18 cellular contexts compared by ENCODE assay signal in genomic region chr13:111161601-111162600, GRCh38. TPM values are rescaled to one million over a fixed set of nuclear protein-coding genes. Genes with fewer than 3 reads are reported as not detected.
DNase-seq lines count a peak whose midpoint lies in the region; ATAC-seq, FAIRE-seq and TF ChIP-seq lines count a peak whose summit lies in the region.
"Had no signal": no experiment of that assay in that cellular context is flagged by ENCODE, and none has a peak within 500 bp of the region (broad histone marks: within the 10 kb centered on the region; RNA-seq: fewer than 3 reads in every experiment).

No MANE protein-coding gene starts in this region.

- no peaks in the 10 kb centered on the region for H3K9me3 Mint-ChIP-seq in activated B cell treated with CpG ODN at 0.5 μM for 24 hours
- H3K9me3 Mint-ChIP-seq: nephron progenitor cell had no signal

- POLR2A ChIA-PET in activated B cell treated with CpG ODN at 0.5 μM for 24 hours (lab: Charles Lee) = interaction anchor here (2.6 kb wide), 1 partner anchor 23 kb away, joined by 8 read pairs; no protein-coding TSS in a partner anchor

- H3K4me1 Mint-ChIP-seq in activated B cell treated with CpG ODN at 0.5 μM for 24 hours = peaks cover 65% of the 10 kb centered on the region

- H3K27ac ChIP-seq in osteoblast (ENCODE audit: low read depth, low read length) (no peak overlapping the region), suprapubic skin (no peak overlapping the region), hepatocyte (no peak overlapping the region)

- H3K27me3 ChIP-seq in osteoblast (ENCODE audit: insufficient read depth, low read length) (no peaks in the 10 kb centered on the region), suprapubic skin (no peaks in the 10 kb centered on the region), hepatocyte (no peaks in the 10 kb centered on the region)

- H3K36me3 ChIP-seq in osteoblast (ENCODE audit: insufficient read depth, low read length) (peaks cover 21% of the 10 kb centered on the region), suprapubic skin (peaks cover 3% of the 10 kb centered on the region), hepatocyte (replicated peaks; ENCODE audit: insufficient read depth, low read depth) (no peaks in the 10 kb centered on the region)

- TF ChIP-seq CTCF in activated B cell treated with CpG ODN at 0.5 μM for 24 hours (IDR thresholded peaks at IDR 0.05) (no peak), osteoblast (IDR thresholded peaks at IDR 0.05; ENCODE audit: extremely low read depth, low read depth, low read length) (no peak), suprapubic skin (IDR thresholded peaks at IDR 0.05) (no peak), hepatocyte (IDR thresholded peaks at IDR 0.05; ENCODE audit: poor library complexity) (no peak)

- peak overlapping the region; percentile 50 for H3K4me3 Mint-ChIP-seq in activated B cell treated with CpG ODN at 0.5 μM for 24 hours
- H3K4me3 Mint-ChIP-seq: activated CD4-positive, alpha-beta T cell treated with anti-CD3 and anti-CD28 coated beads, Interleukin-2, amount 10 ng/mL, durations not matched to agents 24 days and 14 days; nephron progenitor cell had no signal

- no peaks in the 10 kb centered on the region for H3K27me3 Mint-ChIP-seq in activated B cell treated with CpG ODN at 0.5 μM for 24 hours
- H3K27me3 Mint-ChIP-seq: activated CD4-positive, alpha-beta T cell treated with anti-CD3 and anti-CD28 coated beads, Interleukin-2, amount 10 ng/mL, durations not matched to agents 24 days and 14 days had no signal

- no peaks in the 10 kb centered on the region for H3K9me3 ChIP-seq in osteoblast (ENCODE audit: low read depth, low read length)
- no peaks in the 10 kb centered on the region for H3K9me3 ChIP-seq in suprapubic skin
- H3K9me3 ChIP-seq in hepatocyte (ENCODE audit: low read depth) = no peaks in the 10 kb centered on the region

- peak; percentile 73 for FAIRE-seq in GM18507 (lab: Jason Lieb, UNC)
- FAIRE-seq: kidney had no signal

- no peak for TF ChIP-seq EP300 in suprapubic skin (IDR thresholded peaks at IDR 0.05)

- CTCF ChIA-PET in activated B cell treated with CpG ODN at 0.5 μM for 24 hours (lab: Charles Lee) = no interaction called here

- H3K4me3 ChIP-seq in osteoblast (ENCODE audit: insufficient read depth, low read length) (no peak overlapping the region), suprapubic skin (no peak overlapping the region), hepatocyte (no peak overlapping the region)

- H3K4me2 ChIP-seq in osteoblast (ENCODE audit: insufficient read depth, low read length) = no peak overlapping the region
- H3K4me2 ChIP-seq in hepatocyte = no peak overlapping the region

- H3K4me1 ChIP-seq in osteoblast (ENCODE audit: insufficient read depth, low read length) = no peaks in the 10 kb centered on the region
- H3K4me1 ChIP-seq in suprapubic skin = peaks cover 36% of the 10 kb centered on the region
- H3K4me1 ChIP-seq in hepatocyte (ENCODE audit: insufficient read depth) = peaks cover 7% of the 10 kb centered on the region

- peak overlapping the region; percentile 64 for H3K27ac Mint-ChIP-seq in activated B cell treated with CpG ODN at 0.5 μM for 24 hours
- H3K27ac Mint-ChIP-seq: activated CD4-positive, alpha-beta T cell treated with anti-CD3 and anti-CD28 coated beads, Interleukin-2, amount 10 ng/mL, durations not matched to agents 24 days and 14 days; nephron progenitor cell had no signal

- no peak for DNase-seq in GM18507 (ENCODE audit: extremely low spot score, insufficient read length, low read depth)
- no peak for DNase-seq in activated B cell treated with CpG ODN at 0.5 μM for 24 hours
- DNase-seq in osteoblast (ENCODE audit: insufficient read length, low spot score, missing footprints) = no peak
- no peak for DNase-seq in suprapubic skin (ENCODE audit: low spot score in 2 of 2)
- DNase-seq in germinal center (ENCODE audit: low spot score) = no peak
- DNase-seq in hepatocyte (ENCODE audit: low spot score) = no peak
- DNase-seq: activated CD4-positive, alpha-beta T cell treated with anti-CD3 and anti-CD28 coated beads, Interleukin-2, amount 10 ng/mL, durations not matched to agents 24 days and 14 days; activated naive CD4-positive, alpha-beta T cell; AML-193; GF-D8; KG1; kidney; NCI-H226; nephron progenitor cell; stimulated activated CD4-positive, alpha-beta T cell treated with anti-CD3 and anti-CD28 coated beads, Interleukin-12 subunit alpha, Interleukin-12 subunit beta, amount 100 ng/mL, for 4 hours had no signal

- no peak for TF ChIP-seq POLR2A in suprapubic skin (IDR thresholded peaks at IDR 0.05)

- H4K20me1 ChIP-seq in osteoblast (ENCODE audit: insufficient read depth, low read length) = peaks cover 70% of the 10 kb centered on the region
- peaks cover 70% of the 10 kb centered on the region for H4K20me1 ChIP-seq in hepatocyte (ENCODE audit: insufficient read depth, poor library complexity, severe bottlenecking)

- 84% methylated on average over 5 of the region's 5 CpGs for WGBS in suprapubic skin
- WGBS in hepatocyte (ENCODE audit: low lambda C conversion rate, missing lambda C conversion rate) = 90% methylated on average over 5 of the region's 5 CpGs

- no peaks in the 10 kb centered on the region for H3K9me2 ChIP-seq in hepatocyte (replicated peaks; ENCODE audit: insufficient read depth)

- ATAC-seq in GM21526 (IDR thresholded peaks at IDR 0.05; ENCODE audit: low FRiP score, unreplicated experiment) (peak; percentile 54), HG03159 (IDR thresholded peaks at IDR 0.05; ENCODE audit: unreplicated experiment) (peak; percentile 38), activated B cell treated with CpG ODN at 0.5 μM for 24 hours (ENCODE audit: low read depth) (peak; percentile 43)
- ATAC-seq: HCT116 had no signal

- intact Hi-C loops in activated B cell treated with CpG ODN at 0.5 μM for 24 hours (cut with micrococcal nuclease) = loop anchor here (1.0 kb wide), 1 partner anchor 8 kb away; no protein-coding TSS in a partner anchor

- H3K79me2 ChIP-seq in osteoblast (ENCODE audit: insufficient read depth, low read length) (peaks cover 97% of the 10 kb centered on the region), hepatocyte (peaks cover 99% of the 10 kb centered on the region)

- H2AFZ ChIP-seq in osteoblast (ENCODE audit: low read length) = no peak overlapping the region
- H2AFZ ChIP-seq in hepatocyte = no peak overlapping the region

- H3K36me3 Mint-ChIP-seq in activated B cell treated with CpG ODN at 0.5 μM for 24 hours (ENCODE audit: low read depth) = peaks cover 53% of the 10 kb centered on the region

RNA-seq across cellular contexts. Expression of gene ARHGEF7, which starts 46.8 kb away (rescaled TPM):
- total RNA-seq in activated B cell treated with CpG ODN at 0.5 μM for 24 hours (79.8 and 95.7 TPM in 2 replicates), osteoblast (27.5 and 34.8 TPM in 2 replicates), suprapubic skin (100 to 1,000 TPM in 2 of 4 donors, 10 to 100 TPM in 2; 72.1 to 210 (median 99.6) TPM), hepatocyte (46.8 and 49.5 TPM in 2 replicates)
- 30.1 and 35.4 TPM in 2 replicates for polyA plus RNA-seq in hepatocyte
